In the genomic region with DNA sequence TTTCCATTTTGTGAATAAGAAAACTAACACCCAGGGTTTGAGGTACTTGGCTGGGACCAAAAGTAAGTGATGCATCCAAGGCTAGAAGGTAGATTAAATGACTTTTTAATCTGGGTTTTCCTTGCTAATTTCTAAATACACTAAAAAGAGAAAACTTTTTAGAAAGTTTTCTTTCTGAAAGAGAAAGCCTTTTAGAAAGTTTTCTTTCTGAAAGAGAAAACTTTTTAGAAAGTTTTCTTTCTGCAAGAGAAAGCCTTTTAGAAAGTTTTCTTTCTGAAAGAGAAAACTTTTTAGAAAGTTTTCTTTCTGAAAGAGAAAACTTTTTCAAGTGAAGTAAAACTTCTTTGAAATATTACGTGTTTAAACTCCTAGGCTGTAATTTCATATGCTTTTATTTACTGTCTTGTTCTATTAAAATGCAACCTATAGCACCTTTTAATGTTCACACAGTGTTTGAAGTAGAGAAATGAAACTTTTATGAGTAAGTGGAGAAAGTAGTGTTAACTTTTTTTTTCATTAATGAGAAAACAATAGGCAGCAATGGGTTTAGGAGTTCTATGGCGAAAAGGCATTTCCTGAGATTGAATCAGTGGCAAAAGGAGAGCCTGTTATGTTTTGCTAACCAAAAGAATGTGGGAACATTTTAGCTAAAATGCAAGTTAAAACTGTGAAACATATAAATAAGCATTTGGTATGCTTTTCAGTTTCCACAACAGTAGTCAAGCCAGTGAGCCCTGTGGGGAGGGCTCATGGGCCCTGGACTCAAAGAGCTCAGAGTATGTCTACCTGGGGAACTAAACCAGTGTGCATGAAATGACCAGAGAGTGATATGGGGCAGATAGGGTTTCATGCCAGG, we compare ENCODE assay signal across 13 cellular contexts.
DNase-seq lines count a peak whose midpoint lies in the region; ATAC-seq and TF ChIP-seq lines count a peak whose summit lies in the region.
"Had no signal": no experiment of that assay in that cellular context is flagged by ENCODE, and none has a peak within 500 bp of the region (broad histone marks: within the 10 kb centered on the region; RNA-seq: fewer than 3 reads in every experiment).

No MANE protein-coding gene starts in this region.

- peak overlapping the region; percentile 45 for H4K8ac ChIP-seq in trophoblast cell (ENCODE audit: low read depth, low read length)

- H3K36me3 ChIP-seq in brain microvascular endothelial cell (replicated peaks) = no peaks in the 10 kb centered on the region
- H3K36me3 ChIP-seq in trophoblast cell (ENCODE audit: control insufficient read depth in 1 of 2, insufficient read depth in 2 of 2, low read length in 2 of 2) = no peaks in the 10 kb centered on the region
- H3K36me3 ChIP-seq in prostate gland = no peaks in the 10 kb centered on the region

- H3K4me3 ChIP-seq in brain microvascular endothelial cell (ENCODE audit: low read depth, low read length) (no peak overlapping the region), trophoblast cell (ENCODE audit: low read depth, low read length) (no peak overlapping the region), prostate gland (no peak overlapping the region)

- H2BK5ac ChIP-seq in trophoblast cell (ENCODE audit: low read depth, low read length, poor library complexity) = peak overlapping the region; percentile 16

- H3K9me3 Mint-ChIP-seq in activated CD4-positive, alpha-beta memory T cell treated with anti-CD3 and anti-CD28 coated beads for 36 hours = peaks cover 11% of the 10 kb centered on the region
- peaks cover 10% of the 10 kb centered on the region for H3K9me3 Mint-ChIP-seq in activated CD4-positive, alpha-beta memory T cell treated with anti-CD3 and anti-CD28 coated beads, Interleukin-2, amount 10 ng/mL, durations not matched to agents 7 days and 5 days

- ATAC-seq in HG02623 (IDR thresholded peaks at IDR 0.05; ENCODE audit: unreplicated experiment) (peak; percentile 37), HG02678 (IDR thresholded peaks at IDR 0.05; ENCODE audit: unreplicated experiment) (no peak)
- ATAC-seq: esophagus mucosa had no signal

- H4K91ac ChIP-seq in trophoblast cell (ENCODE audit: low read depth, low read length) = peak overlapping the region; percentile 70

- no peaks in the 10 kb centered on the region for H3K79me2 ChIP-seq in trophoblast cell (ENCODE audit: control insufficient read depth, insufficient read depth, low read length, poor library complexity)

- H2BK120ac ChIP-seq in trophoblast cell (ENCODE audit: insufficient read depth, low read length, poor library complexity) = peak overlapping the region; percentile 77

- H3K27me3 ChIP-seq in brain microvascular endothelial cell (replicated peaks) (no peaks in the 10 kb centered on the region), trophoblast cell (ENCODE audit: insufficient read depth, low read length) (no peaks in the 10 kb centered on the region), prostate gland (replicated peaks; ENCODE audit: insufficient read depth) (no peaks in the 10 kb centered on the region)

- POLR2A ChIA-PET in activated CD4-positive, alpha-beta memory T cell treated with anti-CD3 and anti-CD28 coated beads for 36 hours (lab: Charles Lee) = interaction anchor here (0.9 kb wide), 1 partner anchor 27 kb away, joined by 4 read pairs; no protein-coding TSS in a partner anchor
- POLR2A ChIA-PET in activated CD4-positive, alpha-beta memory T cell treated with anti-CD3 and anti-CD28 coated beads, Interleukin-2, amount 10 ng/mL, durations not matched to agents 7 days and 5 days (lab: Charles Lee) = no interaction called here

- H3K4me3 Mint-ChIP-seq in activated CD4-positive, alpha-beta memory T cell treated with anti-CD3 and anti-CD28 coated beads for 36 hours = no peak overlapping the region
- no peak overlapping the region for H3K4me3 Mint-ChIP-seq in activated CD4-positive, alpha-beta memory T cell treated with anti-CD3 and anti-CD28 coated beads, Interleukin-2, amount 10 ng/mL, durations not matched to agents 7 days and 5 days
- H3K4me3 Mint-ChIP-seq: IgD-negative memory B cell had no signal

- no CpG with 5 or more reads among the region's 2 CpGs for WGBS in trophoblast cell (ENCODE audit: extremely low coverage, insufficient coverage, insufficient read length)
- WGBS in prostate gland = 82% methylated on average over 2 of the region's 2 CpGs

- H2AFZ ChIP-seq in trophoblast cell (ENCODE audit: insufficient read depth, low read length, poor library complexity) = no peak overlapping the region

- peak overlapping the region; percentile 71 for H2BK12ac ChIP-seq in trophoblast cell (ENCODE audit: low read length)

- intact Hi-C loops in activated CD4-positive, alpha-beta memory T cell treated with anti-CD3 and anti-CD28 coated beads for 36 hours (cut with micrococcal nuclease) = loop anchor here (1.0 to 5.0 kb wide), 7 partner anchors 26 to 851 kb away; partner anchors contain the start of gene ADRA2A
- intact Hi-C loops in prostate gland (cut with DNase I) = loop anchor here (5.0 to 10.0 kb wide), 2 partner anchors 57 to 144 kb away; no protein-coding TSS in a partner anchor

- no peak for TF ChIP-seq POLR2A in prostate gland (IDR thresholded peaks at IDR 0.05)

- H3K4me1 Mint-ChIP-seq in activated CD4-positive, alpha-beta memory T cell treated with anti-CD3 and anti-CD28 coated beads for 36 hours (ENCODE audit: low read depth) = peaks cover 49% of the 10 kb centered on the region
- peaks cover 24% of the 10 kb centered on the region for H3K4me1 Mint-ChIP-seq in activated CD4-positive, alpha-beta memory T cell treated with anti-CD3 and anti-CD28 coated beads, Interleukin-2, amount 10 ng/mL, durations not matched to agents 7 days and 5 days

- peaks cover 3% of the 10 kb centered on the region for H3K36me3 Mint-ChIP-seq in activated CD4-positive, alpha-beta memory T cell treated with anti-CD3 and anti-CD28 coated beads for 36 hours
- H3K36me3 Mint-ChIP-seq in activated CD4-positive, alpha-beta memory T cell treated with anti-CD3 and anti-CD28 coated beads, Interleukin-2, amount 10 ng/mL, durations not matched to agents 7 days and 5 days (ENCODE audit: low read depth) = peaks cover 8% of the 10 kb centered on the region

- peak overlapping the region; percentile 51 for H3K18ac ChIP-seq in trophoblast cell (ENCODE audit: low read length)

- TF ChIP-seq CTCF in brain microvascular endothelial cell (IDR thresholded peaks at IDR 0.05; ENCODE audit: low read depth, low read length, missing control alignments) (no peak), prostate gland (IDR thresholded peaks at IDR 0.05) (no peak)

- peak overlapping the region; percentile 55 for H3K27ac Mint-ChIP-seq in activated CD4-positive, alpha-beta memory T cell treated with anti-CD3 and anti-CD28 coated beads for 36 hours
- no peak overlapping the region for H3K27ac Mint-ChIP-seq in activated CD4-positive, alpha-beta memory T cell treated with anti-CD3 and anti-CD28 coated beads, Interleukin-2, amount 10 ng/mL, durations not matched to agents 7 days and 5 days
- H3K27ac Mint-ChIP-seq: IgD-negative memory B cell had no signal

- H3K27me3 Mint-ChIP-seq in activated CD4-positive, alpha-beta memory T cell treated with anti-CD3 and anti-CD28 coated beads for 36 hours = no peaks in the 10 kb centered on the region
- no peaks in the 10 kb centered on the region for H3K27me3 Mint-ChIP-seq in activated CD4-positive, alpha-beta memory T cell treated with anti-CD3 and anti-CD28 coated beads, Interleukin-2, amount 10 ng/mL, durations not matched to agents 7 days and 5 days
- H3K27me3 Mint-ChIP-seq: IgD-negative memory B cell had no signal

- no peaks in the 10 kb centered on the region for H3K79me1 ChIP-seq in trophoblast cell (ENCODE audit: low read length)

- H3K14ac ChIP-seq in trophoblast cell (ENCODE audit: low read length) = no peak overlapping the region

- H3K27ac ChIP-seq in brain microvascular endothelial cell = peak overlapping the region; percentile 61
- H3K27ac ChIP-seq in trophoblast cell (ENCODE audit: low read depth, low read length) = no peak overlapping the region
- no peak overlapping the region for H3K27ac ChIP-seq in prostate gland

- no peak for DNase-seq in activated CD4-positive, alpha-beta memory T cell treated with anti-CD3 and anti-CD28 coated beads for 36 hours
- no peak for DNase-seq in activated CD4-positive, alpha-beta memory T cell treated with anti-CD3 and anti-CD28 coated beads, Interleukin-2, amount 10 ng/mL, durations not matched to agents 7 days and 5 days
- DNase-seq in brain microvascular endothelial cell (peak; percentile 35), trophoblast cell (no peak), prostate gland (ENCODE audit: low spot score) (no peak), NCI-H1694 (lab: John Stamatoyannopoulos, UW) (no peak)
- DNase-seq: ACHN; GF-D8; stimulated activated CD4-positive, alpha-beta T cell treated with anti-CD3 and anti-CD28 coated beads, Interleukin-2, amount 100 ng/mL, for 48 hours had no signal

- peak overlapping the region; percentile 85 for H2AK5ac ChIP-seq in trophoblast cell (ENCODE audit: low read length)

- no peak overlapping the region for H3K9ac ChIP-seq in trophoblast cell (ENCODE audit: low read length)

- no peak overlapping the region for H3K4ac ChIP-seq in trophoblast cell (ENCODE audit: low read depth, low read length)

- CTCF ChIA-PET in activated CD4-positive, alpha-beta memory T cell treated with anti-CD3 and anti-CD28 coated beads for 36 hours (lab: Charles Lee) = interaction anchor here (0.6 to 1.6 kb wide), 2 partner anchors 149 to 213 kb away, joined by 3 to 5 read pairs; no protein-coding TSS in a partner anchor
- CTCF ChIA-PET in activated CD4-positive, alpha-beta memory T cell treated with anti-CD3 and anti-CD28 coated beads, Interleukin-2, amount 10 ng/mL, durations not matched to agents 7 days and 5 days (lab: Charles Lee) = interaction anchor here (0.7 to 1.3 kb wide), 2 partner anchors 26 to 146 kb away, joined by 3 to 4 read pairs; no protein-coding TSS in a partner anchor

- in situ Hi-C loops in brain microvascular endothelial cell (cut with HindIII; ENCODE audit: low pct_ligation_motif_present, low sequenced_read_pairs) = no loop called here

- H4K12ac ChIP-seq in trophoblast cell (ENCODE audit: low read depth, low read length) = no peak overlapping the region

- H3K9me3 ChIP-seq in trophoblast cell (ENCODE audit: insufficient read depth, low read depth, low read length) (no peaks in the 10 kb centered on the region), prostate gland (no peaks in the 10 kb centered on the region)

- H3K4me1 ChIP-seq in trophoblast cell (ENCODE audit: control insufficient read depth in 1 of 2, insufficient read depth in 2 of 2, low read length in 2 of 2) = peaks cover 0 to 2% of the 10 kb centered on the region in 2 experiments
- no peaks in the 10 kb centered on the region for H3K4me1 ChIP-seq in prostate gland (replicated peaks)

- H3K4me2 ChIP-seq in trophoblast cell (ENCODE audit: low read length) = no peak overlapping the region

- H3K23ac ChIP-seq in trophoblast cell (ENCODE audit: low read length) = no peak overlapping the region
